8 cellular contexts compared by ENCODE assay signal in genomic region chr12:131929530-131930456, GRCh38. TPM values are rescaled to one million over a fixed set of nuclear protein-coding genes. Genes with fewer than 3 reads are reported as not detected.
A peak's percentile ranks its signal among the peaks of the same experiment; 100 is the strongest.
DNase-seq lines count a peak whose midpoint lies in the region; ATAC-seq, FAIRE-seq and TF ChIP-seq lines count a peak whose summit lies in the region.

No MANE protein-coding gene starts in this region.

- intact Hi-C loops in CD4-positive, alpha-beta memory T cell (cut with micrococcal nuclease), result loop anchor here (1.0 to 10.0 kb wide), 3 partner anchors 20 to 215 kb away; partner anchors contain the start of genes DDX51, EP400, NOC4L and ULK1

- POLR2A ChIA-PET in CD4-positive, alpha-beta memory T cell (lab: Charles Lee; ENCODE audit: partially characterized antibody), result interaction anchor here (0.6 to 3.7 kb wide), 7 partner anchors 13 to 325 kb away, joined by 3 to 38 read pairs (median 4); partner anchors contain the start of gene EP400
- POLR2A ChIA-PET in GM10248 (lab: Yijun Ruan, JAX), result interaction anchor here (0.5 to 1.3 kb wide), 2 partner anchors 20 to 37 kb away, joined by 3 to 6 read pairs; partner anchors contain the start of gene EP400

- H3K4me1 Mint-ChIP-seq in CD4-positive, alpha-beta memory T cell, result peaks cover 5 to 30% (median 19%) of the 10 kb centered on the region in 4 donors
- H3K4me1 Mint-ChIP-seq in astrocyte (ENCODE audit: low read depth, unreplicated experiment), result peaks cover 7% of the 10 kb centered on the region

- H3K4me3 Mint-ChIP-seq in CD4-positive, alpha-beta memory T cell, result peak overlapping the region; percentile 89 to 98 (median 90)
- peak overlapping the region; percentile 92 for H3K4me3 Mint-ChIP-seq in astrocyte (ENCODE audit: unreplicated experiment)

- ATAC-seq in HG03378 (IDR thresholded peaks at IDR 0.05; ENCODE audit: unreplicated experiment), result no peak

- H3K9me3 Mint-ChIP-seq in CD4-positive, alpha-beta memory T cell, result no peaks in the 10 kb centered on the region
- H3K9me3 Mint-ChIP-seq in astrocyte (ENCODE audit: unreplicated experiment), result peaks cover 4% of the 10 kb centered on the region

- no peak for FAIRE-seq in astrocyte (lab: Jason Lieb, UNC)

- peaks cover 26% of the 10 kb centered on the region for H3K36me3 ChIP-seq in CD4-positive, alpha-beta memory T cell (ENCODE audit: insufficient read depth, low read length)
- H3K36me3 ChIP-seq in GM23248 (ENCODE audit: low read depth), result peaks cover 17% of the 10 kb centered on the region; the same call in 1 of the 2 replicates
- H3K36me3 ChIP-seq in astrocyte (ENCODE audit: insufficient read depth, low read length), result peaks cover 27% of the 10 kb centered on the region

- DNase-seq in CD4-positive, alpha-beta memory T cell, result peak; percentile 29 to 59 (median 31)
- DNase-seq in GM23248, result peak; percentile 68
- no peak for DNase-seq in astrocyte (ENCODE audit: low read depth)
- DNase-seq in iPS-NIHi11 (ENCODE audit: low spot score), result peak; percentile 66
- peak; percentile 41 to 45 for DNase-seq in stimulated activated CD4-positive, alpha-beta T cell treated with anti-CD3 and anti-CD28 coated beads, Interleukin-2, amount 100 ng/mL, for 24 hours
- DNase-seq in GM10248 (ENCODE audit: extremely low spot score), result no peak

- CTCF ChIA-PET in CD4-positive, alpha-beta memory T cell (lab: Charles Lee; ENCODE audit: partially characterized antibody), result interaction anchor here (1.4 kb wide), 1 partner anchor 20 kb away, joined by 3 read pairs; no protein-coding TSS in a partner anchor
- CTCF ChIA-PET in GM10248 (lab: Yijun Ruan, JAX), result interaction anchor here (0.8 to 1.1 kb wide), 3 partner anchors 10 to 685 kb away, joined by 3 to 4 read pairs (median 3); partner anchors contain the start of gene EP400

- H3K4me2 ChIP-seq in GM23248 (ENCODE audit: unreplicated experiment) (peak overlapping the region; percentile 76), astrocyte (ENCODE audit: low read length) (peak overlapping the region; percentile 97)

- peak overlapping the region; percentile 92 for H3K9ac ChIP-seq in GM23248
- H3K9ac ChIP-seq in astrocyte (ENCODE audit: low read length), result peak overlapping the region; percentile 94

- WGBS in GM23248 (ENCODE audit: low coverage in 1 of 2, low lambda C conversion rate in 2 of 2, missing lambda C conversion rate in 2 of 2), 2 experiments, result 1 to 3% methylated on average over 54 to 71 of the region's 91 CpGs

- peaks cover 16% of the 10 kb centered on the region for H3K4me1 ChIP-seq in CD4-positive, alpha-beta memory T cell (ENCODE audit: insufficient read depth, low read length)
- H3K4me1 ChIP-seq in GM23248 (ENCODE audit: insufficient read depth) (no peaks in the 10 kb centered on the region), astrocyte (ENCODE audit: insufficient read depth, low read length) (no peaks in the 10 kb centered on the region)

- no peaks in the 10 kb centered on the region for H3K27me3 ChIP-seq in CD4-positive, alpha-beta memory T cell (ENCODE audit: insufficient read depth, low read length)
- no peaks in the 10 kb centered on the region for H3K27me3 ChIP-seq in GM23248 (replicated peaks; ENCODE audit: insufficient read depth)
- no peaks in the 10 kb centered on the region for H3K27me3 ChIP-seq in astrocyte (ENCODE audit: insufficient read depth, low read length)

- H4K20me1 ChIP-seq in GM23248 (ENCODE audit: insufficient read depth), result no peaks in the 10 kb centered on the region
- peaks cover 34% of the 10 kb centered on the region for H4K20me1 ChIP-seq in astrocyte (ENCODE audit: insufficient read depth, low read length)

- no peaks in the 10 kb centered on the region for H3F3A ChIP-seq in GM23248 (ENCODE audit: insufficient read depth)

- no peaks in the 10 kb centered on the region for H3K9me3 ChIP-seq in CD4-positive, alpha-beta memory T cell (ENCODE audit: control insufficient read depth in 1 of 2, low read length in 2 of 2)
- H3K9me3 ChIP-seq in GM23248 (ENCODE audit: low read depth), result no peaks in the 10 kb centered on the region
- H3K9me3 ChIP-seq in astrocyte (ENCODE audit: insufficient read depth, low read depth, low read length), result no peaks in the 10 kb centered on the region

- no peak for TF ChIP-seq CTCF in astrocyte (IDR thresholded peaks at IDR 0.05; ENCODE audit: insufficient read depth, low read depth, low read length)
- no peak for TF ChIP-seq CTCF in GM10248 (IDR thresholded peaks at IDR 0.05; ENCODE audit: control extremely low read depth, extremely low read depth, low read depth, missing control alignments)

- H3K9me2 ChIP-seq in GM23248 (ENCODE audit: insufficient read depth), result no peaks in the 10 kb centered on the region

- peak overlapping the region; percentile 71 for H3K27ac ChIP-seq in CD4-positive, alpha-beta memory T cell (ENCODE audit: low read depth, low read length)
- H3K27ac ChIP-seq in GM23248 (no peak overlapping the region; the same call in 1 of the 2 replicates), astrocyte (ENCODE audit: low read depth, low read length) (peak overlapping the region; percentile 49)

- H3K4me3 ChIP-seq in CD4-positive, alpha-beta memory T cell (ENCODE audit: low read length in 2 of 2), result peak overlapping the region; percentile 42 to 81
- H3K4me3 ChIP-seq in GM23248 (peak overlapping the region; percentile 90), astrocyte (ENCODE audit: insufficient read depth, low read depth, low read length) (peak overlapping the region; percentile 81)

- peaks cover 17 to 32% of the 10 kb centered on the region in 2 donors for H3K36me3 Mint-ChIP-seq in CD4-positive, alpha-beta memory T cell
- peaks cover 12% of the 10 kb centered on the region for H3K36me3 Mint-ChIP-seq in astrocyte (ENCODE audit: low read depth, unreplicated experiment)

- H2AFZ ChIP-seq in GM23248 (peak overlapping the region; percentile 56), astrocyte (ENCODE audit: low read depth, low read length) (peak overlapping the region; percentile 54)

- in situ Hi-C loops in GM23248 (cut with MboI), result no loop called here

- peak overlapping the region; percentile 78 to 93 (median 90) for H3K27ac Mint-ChIP-seq in CD4-positive, alpha-beta memory T cell
- H3K27ac Mint-ChIP-seq in astrocyte (ENCODE audit: unreplicated experiment), result peak overlapping the region; percentile 80

- no peaks in the 10 kb centered on the region for H3K27me3 Mint-ChIP-seq in CD4-positive, alpha-beta memory T cell
- no peaks in the 10 kb centered on the region for H3K27me3 Mint-ChIP-seq in astrocyte (ENCODE audit: low read depth, unreplicated experiment)

- H3K79me2 ChIP-seq in GM23248 (ENCODE audit: insufficient read depth) (peaks cover 47% of the 10 kb centered on the region), astrocyte (ENCODE audit: insufficient read depth, low read length) (peaks cover 34% of the 10 kb centered on the region)

TF ChIP-seq in PFSK-1, 5 proteins besides CTCF, POLR2A, EP300 and RAD21:
- TF ChIP-seq REST (IDR thresholded peaks at IDR 0.05; ENCODE audit: insufficient read depth in 1 of 2, low read depth in 2 of 2, low read length in 2 of 2) (no peak), POLR2AphosphoS5 (IDR thresholded peaks at IDR 0.05; ENCODE audit: low read depth, low read length) (0 out of 2 replicates have a peak, but pooled peaks have one; percentile 1), SIN3A (IDR thresholded peaks at IDR 0.05; ENCODE audit: borderline replicate concordance, insufficient read depth, low read length) (no peak)

RNA-seq across cellular contexts. Expression of gene PUS1, which starts 0.7 kb away (rescaled TPM):
- total RNA-seq in CD4-positive, alpha-beta memory T cell, result 10 to 100 TPM; 41.8 to 48.1 TPM
- polyA plus RNA-seq in CD4-positive, alpha-beta memory T cell, result 10 to 100 TPM; 12.0 to 28.1 TPM
- total RNA-seq in GM23248 (2014; rRNA removed; shearing (Covaris generic)), result 13.9 and 18.9 TPM in 2 replicates
- 13.0 and 14.0 TPM in 2 replicates for polyA plus RNA-seq in GM23248 (2016; fragmentation: Nextera tagmentation; extraction: Ambion mirVana)
- polyA plus RNA-seq in PFSK-1 (2012; ENCODE audit: insufficient read length, low read depth), result 165 TPM
- 30.4 and 33.7 TPM in 2 replicates for total RNA-seq in astrocyte

RNA-seq across cellular contexts. Expression of gene EP400, which starts 19.9 kb away (rescaled TPM):
- 10 to 100 TPM; 82.3 to 86.6 TPM for total RNA-seq in CD4-positive, alpha-beta memory T cell
- 1 to 10 TPM in 1 of 2 donors, under 1 TPM in 1; 0.94 to 5.3 TPM for polyA plus RNA-seq in CD4-positive, alpha-beta memory T cell
- total RNA-seq in GM23248 (2014; rRNA removed; shearing (Covaris generic)), result 8.6 and 9.6 TPM in 2 replicates
- polyA plus RNA-seq in GM23248 (2016; fragmentation: Nextera tagmentation; extraction: Ambion mirVana), result 9.3 and 9.4 TPM in 2 replicates
- 37.5 TPM for polyA plus RNA-seq in PFSK-1 (2012; ENCODE audit: insufficient read length, low read depth)
- total RNA-seq in astrocyte, result 37.8 and 39.8 TPM in 2 replicates

RNA-seq across cellular contexts. Expression of gene ULK1, which starts 35.4 kb away (rescaled TPM):
- total RNA-seq in CD4-positive, alpha-beta memory T cell, result 10 to 100 TPM; 45.8 to 55.7 TPM
- polyA plus RNA-seq in CD4-positive, alpha-beta memory T cell, result 1 to 10 TPM in 1 of 2 donors, under 1 TPM in 1; 0.08 to 1.7 TPM
- total RNA-seq in GM23248 (2014; rRNA removed; shearing (Covaris generic)), result 6.9 and 7.1 TPM in 2 replicates
- 4.0 TPM in 2 replicates for polyA plus RNA-seq in GM23248 (2016; fragmentation: Nextera tagmentation; extraction: Ambion mirVana)
- polyA plus RNA-seq in PFSK-1 (2012; ENCODE audit: insufficient read length, low read depth), result 77.7 TPM
- 51.7 and 51.8 TPM in 2 replicates for total RNA-seq in astrocyte

Comparison
In these comparisons a context has a peak if more than half of its experiments do, and no peak if none do; other contexts are left out.
1. DNase-seq: peak in CD4-positive, alpha-beta memory T cell (5 of 5), GM23248 (single experiment), iPS-NIHi11 (single experiment) and stimulated activated CD4-positive, alpha-beta T cell treated with anti-CD3 and anti-CD28 coated beads, Interleukin-2, amount 100 ng/mL, for 24 hours (2 of 2); none in astrocyte (single experiment) and GM10248 (single experiment).
2. Peak in every context shown above with its lines, with median percentiles within 50 percentile points of each other: H3K4me3 ChIP-seq.